ENCODE assay signal across 17 cellular contexts in the genomic region with DNA sequence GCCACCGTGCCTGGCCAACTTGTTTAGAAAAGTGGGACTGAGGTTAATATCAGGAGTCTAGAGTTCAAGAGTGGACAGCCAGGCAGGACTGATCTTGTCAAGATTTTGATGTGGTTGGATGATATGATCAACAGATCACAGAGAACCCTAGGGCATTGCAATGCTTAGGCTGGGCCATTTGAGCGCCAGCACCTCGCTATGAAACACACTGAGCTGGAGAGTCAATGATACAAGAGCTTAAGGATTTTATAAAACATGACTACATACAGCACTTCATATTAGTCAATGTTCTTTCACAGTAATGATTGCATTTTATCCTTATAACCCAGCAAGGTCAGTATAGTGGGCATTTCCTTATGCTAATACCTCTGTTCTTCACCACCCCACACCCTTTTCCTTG.
"Had no signal": no experiment of that assay in that cellular context is flagged by ENCODE, and none has a peak within 500 bp of the region (broad histone marks: within the 10 kb centered on the region; RNA-seq: fewer than 3 reads in every experiment).

No MANE protein-coding gene starts in this region.

- H3K4me3 ChIP-seq: adrenal gland, right atrium auricular region, SJCRH30, transverse colon had no signal

- H3K27me3 Mint-ChIP-seq: stimulated activated memory B cell treated with anti-CD40 and anti-IgM and Interleukin-4, amounts not matched to agents 10 μg/mL and 1 μg/mL and 100 μg/mL, for 72 hours had no signal

- H3K36me3 Mint-ChIP-seq: stimulated activated memory B cell treated with anti-CD40 and anti-IgM and Interleukin-4, amounts not matched to agents 10 μg/mL and 1 μg/mL and 100 μg/mL, for 72 hours had no signal

- H3K4me3 Mint-ChIP-seq: activated T-helper 17 cell treated with anti-CD3 and anti-CD28 coated beads, Interleukin-2, amount 50 U/mL, for 72 hours; effector memory CD8-positive, alpha-beta T cell; stimulated activated memory B cell treated with anti-CD40 and anti-IgM and Interleukin-4, amounts not matched to agents 10 μg/mL and 1 μg/mL and 100 μg/mL, for 72 hours had no signal

- DNase-seq: activated CD4-positive, alpha-beta T cell treated with anti-CD3 and anti-CD28 coated beads for 48 hours; activated naive CD4-positive, alpha-beta T cell treated with anti-CD3 and anti-CD28 coated beads, Interleukin-2, amount 50 U/mL, for 16 hours; central memory CD4-positive, alpha-beta T cell; effector memory CD8-positive, alpha-beta T cell; erythroblast; mesendoderm; SJCRH30; small intestine; SW 1271; T-helper 9 cell; transverse colon; WERI-Rb-1 had no signal

- H3K27me3 ChIP-seq: adrenal gland, right atrium auricular region, SJCRH30, transverse colon had no signal

- H3K9me3 ChIP-seq: adrenal gland, right atrium auricular region, SJCRH30, transverse colon had no signal

- ATAC-seq: activated T-helper 17 cell treated with anti-CD3 and anti-CD28 coated beads, Interleukin-2, amount 50 U/mL, for 72 hours; effector memory CD8-positive, alpha-beta T cell; left lobe of liver; stimulated activated memory B cell treated with anti-CD40 and anti-IgM and Interleukin-4, amounts not matched to agents 10 μg/mL and 1 μg/mL and 100 μg/mL, for 72 hours had no signal

- H3K27ac ChIP-seq: adrenal gland, WERI-Rb-1 had no signal

- H3K4me1 Mint-ChIP-seq: activated T-helper 17 cell treated with anti-CD3 and anti-CD28 coated beads, Interleukin-2, amount 50 U/mL, for 72 hours had no signal

- H3K27ac Mint-ChIP-seq: activated T-helper 17 cell treated with anti-CD3 and anti-CD28 coated beads, Interleukin-2, amount 50 U/mL, for 72 hours; effector memory CD8-positive, alpha-beta T cell; stimulated activated memory B cell treated with anti-CD40 and anti-IgM and Interleukin-4, amounts not matched to agents 10 μg/mL and 1 μg/mL and 100 μg/mL, for 72 hours had no signal

- H3K36me3 ChIP-seq: adrenal gland, right atrium auricular region, SJCRH30, transverse colon, WERI-Rb-1 had no signal

- H3K9me3 Mint-ChIP-seq: activated T-helper 17 cell treated with anti-CD3 and anti-CD28 coated beads, Interleukin-2, amount 50 U/mL, for 72 hours; effector memory CD8-positive, alpha-beta T cell; stimulated activated memory B cell treated with anti-CD40 and anti-IgM and Interleukin-4, amounts not matched to agents 10 μg/mL and 1 μg/mL and 100 μg/mL, for 72 hours had no signal
